ENCODE assay signal across 9 cellular contexts in genomic region chr21:31173881-31174555, GRCh38.
DNase-seq lines count a peak whose midpoint lies in the region; ATAC-seq, FAIRE-seq and TF ChIP-seq lines count a peak whose summit lies in the region.
"Had no signal": no experiment of that assay in that cellular context is flagged by ENCODE, and none has a peak within 500 bp of the region (broad histone marks: within the 10 kb centered on the region; RNA-seq: fewer than 3 reads in every experiment).

No MANE protein-coding gene starts in this region.

- H3K27ac Mint-ChIP-seq in endothelial cell (ENCODE audit: unreplicated experiment), result peak overlapping the region; percentile 98

- FAIRE-seq in GM12892 (lab: Jason Lieb, UNC), result no peak

- H3K4me3 ChIP-seq in osteoblast (ENCODE audit: insufficient read depth, low read length), result no peak overlapping the region

- H2AFZ ChIP-seq in osteoblast (ENCODE audit: low read length), result peak overlapping the region; percentile 77

- no peaks in the 10 kb centered on the region for H3K79me2 ChIP-seq in osteoblast (ENCODE audit: insufficient read depth, low read length)

- no peak overlapping the region for H3K27ac ChIP-seq in osteoblast (ENCODE audit: low read depth, low read length)

- peaks cover 76% of the 10 kb centered on the region for H3K4me1 Mint-ChIP-seq in endothelial cell (ENCODE audit: unreplicated experiment)

- no peaks in the 10 kb centered on the region for H3K27me3 ChIP-seq in osteoblast (ENCODE audit: insufficient read depth, low read length)

- H3K9me3 Mint-ChIP-seq in endothelial cell (ENCODE audit: unreplicated experiment), result no peaks in the 10 kb centered on the region

- ATAC-seq in GM21619 (IDR thresholded peaks at IDR 0.05; ENCODE audit: unreplicated experiment), result no peak
- no peak for ATAC-seq in GM18867 (IDR thresholded peaks at IDR 0.05; ENCODE audit: unreplicated experiment)

- TF ChIP-seq POLR2A in GM12892 (IDR thresholded peaks at IDR 0.05; ENCODE audit: low read depth, low read length), result no peak

- no peaks in the 10 kb centered on the region for H3K36me3 Mint-ChIP-seq in endothelial cell (ENCODE audit: low read depth, unreplicated experiment)

- no peaks in the 10 kb centered on the region for H3K36me3 ChIP-seq in osteoblast (ENCODE audit: insufficient read depth, low read length)

- DNase-seq in AG20443 (ENCODE audit: low spot score) (peak; percentile 31), UCSD-AML1 (lab: John Stamatoyannopoulos, UW; ENCODE audit: unreplicated experiment) (peak; percentile 53), endothelial cell (ENCODE audit: low spot score) (peak; percentile 72), osteoblast (ENCODE audit: insufficient read length, low spot score, missing footprints) (no peak), HuH-7 (ENCODE audit: low spot score) (no peak), GM12892 (ENCODE audit: insufficient read length) (no peak)
- DNase-seq: DMS 273 treated with DMSO at 0.1 percent for 48 hours had no signal

- no peaks in the 10 kb centered on the region for H3K9me3 ChIP-seq in osteoblast (ENCODE audit: low read depth, low read length)

- no peak overlapping the region for H3K4me3 Mint-ChIP-seq in endothelial cell (ENCODE audit: unreplicated experiment)

- no peaks in the 10 kb centered on the region for H4K20me1 ChIP-seq in osteoblast (ENCODE audit: insufficient read depth, low read length)

- H3K27me3 Mint-ChIP-seq in endothelial cell (ENCODE audit: unreplicated experiment), result peaks cover 8% of the 10 kb centered on the region

- no peak for TF ChIP-seq CTCF in endothelial cell (IDR thresholded peaks at IDR 0.05; ENCODE audit: unreplicated experiment)
- no peak for TF ChIP-seq CTCF in osteoblast (IDR thresholded peaks at IDR 0.05; ENCODE audit: extremely low read depth, low read depth, low read length)

- no peak overlapping the region for H3K4me2 ChIP-seq in osteoblast (ENCODE audit: insufficient read depth, low read length)

- no peaks in the 10 kb centered on the region for H3K4me1 ChIP-seq in osteoblast (ENCODE audit: insufficient read depth, low read length)

Comparison
In these comparisons a context has a peak if more than half of its experiments do, and no peak if none do; other contexts are left out.
1. DNase-seq: peak in AG20443 (single experiment), UCSD-AML1 (single experiment) and endothelial cell (single experiment); none in osteoblast (single experiment), HuH-7 (single experiment) and GM12892 (single experiment).